Comparison of ENCODE assay signal across 18 cellular contexts in genomic region chr17:60959696-60960095, GRCh38.
DNase-seq lines count a peak whose midpoint lies in the region; ATAC-seq, FAIRE-seq and TF ChIP-seq lines count a peak whose summit lies in the region.
"Had no signal": no experiment of that assay in that cellular context is flagged by ENCODE, and none has a peak within 500 bp of the region (broad histone marks: within the 10 kb centered on the region; RNA-seq: fewer than 3 reads in every experiment).

No MANE protein-coding gene starts in this region.

- H3K23me2 ChIP-seq in H9 (ENCODE audit: insufficient read length, low read depth, low read length, poor library complexity, severe bottlenecking), result no peaks in the 10 kb centered on the region

- no peak overlapping the region for H3K14ac ChIP-seq in H9 (ENCODE audit: insufficient read depth, low read length)

- peaks cover 2 to 12% (median 5%) of the 10 kb centered on the region in 3 experiments; a peak in 5 of 7 replicates for H3K36me3 Mint-ChIP-seq in H9 (ENCODE audit: insufficient read depth in 1 of 3, low read depth in 3 of 3)

- peaks cover 0 to 7% of the 10 kb centered on the region in 2 experiments; a peak in 3 of 5 replicates for H3K9me3 Mint-ChIP-seq in H9

- TF ChIP-seq CTCF in H9 (conservative IDR thresholded peaks at IDR 0.05), result no peak

- H2BK15ac ChIP-seq in H9 (ENCODE audit: low read depth, low read length), result no peak overlapping the region

- H3K56ac ChIP-seq in H9 (ENCODE audit: insufficient read length, low read depth, low read length), result no peak overlapping the region

- DNase-seq in H54 (ENCODE audit: insufficient read length, low spot score) (no peak), RPMI7951 (ENCODE audit: low read depth) (peak; percentile 22), iris pigment epithelial cell (ENCODE audit: low read depth) (peak; percentile 18), H9 (no peak), HEK293T (ENCODE audit: extremely low spot score) (no peak)
- DNase-seq: DMS153, NCI-H1417, NCI-H2029, NCI-H2171 treated with DMSO at 0.1 percent for 48 hours, NCI-H510A, NCI-H82, Right ventricle myocardium superior had no signal

- no peaks in the 10 kb centered on the region for H4K20me1 ChIP-seq in H9 (ENCODE audit: control insufficient read depth, insufficient read depth, insufficient read length)
- H4K20me1 ChIP-seq: BLaER1 treated with 17β-estradiol and CSF1 and Interleukin-3, amounts not matched to agents 10 nM and 100 nM had no signal

- no peaks in the 10 kb centered on the region for H3K27me3 ChIP-seq in H9 (ENCODE audit: insufficient read depth, low read length)
- H3K27me3 ChIP-seq: BLaER1 treated with 17β-estradiol and CSF1 and Interleukin-3, amounts not matched to agents 10 nM and 100 nM had no signal

- H3K4me1 ChIP-seq in H9 (ENCODE audit: insufficient read depth, low read length), result no peaks in the 10 kb centered on the region

- no peaks in the 10 kb centered on the region for H3K27me3 Mint-ChIP-seq in H9 (ENCODE audit: low read depth)

- no peaks in the 10 kb centered on the region for H3K79me2 ChIP-seq in H9 (ENCODE audit: insufficient read depth, low read length)

- no peak overlapping the region for H3K27ac Mint-ChIP-seq in H9

- H3K27ac ChIP-seq in H9 (ENCODE audit: insufficient read length, low read depth, low read length), result no peak overlapping the region
- H3K27ac ChIP-seq: BLaER1 treated with 17β-estradiol and CSF1 and Interleukin-3, amounts not matched to agents 10 nM and 100 nM; HL-60 had no signal

- H2BK120ac ChIP-seq in H9 (ENCODE audit: low read depth, low read length, poor library complexity, severe bottlenecking), result no peak overlapping the region

- no peak overlapping the region for H2BK5ac ChIP-seq in H9 (ENCODE audit: insufficient read length, low read length)

- H3K79me1 ChIP-seq in H9 (ENCODE audit: insufficient read depth, low read depth, low read length, poor library complexity, severe bottlenecking), result no peaks in the 10 kb centered on the region

- no peak overlapping the region for H4K8ac ChIP-seq in H9 (replicated peaks; ENCODE audit: insufficient read length, low read depth, low read length)

- no peak overlapping the region for H3K4me2 ChIP-seq in H9 (ENCODE audit: insufficient read depth, insufficient read length, low read length)

- no peak overlapping the region for H2AFZ ChIP-seq in H9 (ENCODE audit: low read length)

- CTCF ChIA-PET in HEK293T (lab: Yijun Ruan, JAX), result no interaction called here

- H3K4ac ChIP-seq in H9 (ENCODE audit: low read depth, low read length), result no peak overlapping the region

- ATAC-seq in HG02759 (IDR thresholded peaks at IDR 0.05; ENCODE audit: unreplicated experiment), result no peak
- ATAC-seq in HG02840 (IDR thresholded peaks at IDR 0.05; ENCODE audit: low FRiP score, unreplicated experiment), result no peak
- ATAC-seq: Panc1, SK-N-SH treated with all-trans-retinoic acid at 6 μM for 48 hours had no signal

- no peak overlapping the region for H3K23ac ChIP-seq in H9 (ENCODE audit: insufficient read length, low read depth, low read length)

- H4K5ac ChIP-seq in H9 (ENCODE audit: insufficient read length, low read depth, low read length), result no peak overlapping the region

- H3K4me3 Mint-ChIP-seq in H9, result no peak overlapping the region

- H3T11ph ChIP-seq in H9 (ENCODE audit: low read length), result no peak overlapping the region

- no peak for TF ChIP-seq POLR2A in H54 (IDR thresholded peaks at IDR 0.05; ENCODE audit: low read depth, low read length)

- peaks cover 7% of the 10 kb centered on the region for H3K9me3 ChIP-seq in H9 (ENCODE audit: control insufficient read depth, low read depth, low read length)

- H3K9ac ChIP-seq in H9 (ENCODE audit: extremely low read depth, insufficient read length, low read length), result no peak overlapping the region
- H3K9ac ChIP-seq: BLaER1 treated with 17β-estradiol and CSF1 and Interleukin-3, amounts not matched to agents 10 nM and 100 nM had no signal

- H4K91ac ChIP-seq in H9 (ENCODE audit: insufficient read length, low read depth, low read length), result no peak overlapping the region

- POLR2A ChIA-PET in HEK293T (lab: Yijun Ruan, JAX), result no interaction called here

- H3K18ac ChIP-seq in H9 (ENCODE audit: insufficient read length, low read depth, low read length), result no peak overlapping the region

- H2AK5ac ChIP-seq in H9 (ENCODE audit: insufficient read length, low read length), result no peak overlapping the region

- peaks cover 11 to 13% of the 10 kb centered on the region in 2 experiments; a peak in 3 of 4 replicates for H3K4me1 Mint-ChIP-seq in H9

- H2BK20ac ChIP-seq in H9 (ENCODE audit: low read depth, low read length, poor library complexity, severe bottlenecking), result no peak overlapping the region

- H2BK12ac ChIP-seq in H9 (ENCODE audit: insufficient read length, low read depth, low read length), result no peak overlapping the region

- peak; percentile 66 for FAIRE-seq in H54 (lab: Jason Lieb, UNC)

TF ChIP-seq in HEK293T, 16 proteins besides CTCF, POLR2A, EP300 and RAD21:
- TF ChIP-seq FOXA1 (IDR thresholded peaks at IDR 0.05), result no peak

Comparison
In these comparisons a context has a peak if more than half of its experiments do, and no peak if none do; other contexts are left out.
1. DNase-seq: peak in RPMI7951 (single experiment) and iris pigment epithelial cell (single experiment); none in H54 (single experiment), H9 (single experiment) and HEK293T (single experiment).